Comparison of ENCODE assay signal across 18 cellular contexts in genomic region chr17:30920282-30920681, GRCh38. TPM values are rescaled to one million over a fixed set of nuclear protein-coding genes. Genes with fewer than 3 reads are reported as not detected.
DNase-seq lines count a peak whose midpoint lies in the region; FAIRE-seq and TF ChIP-seq lines count a peak whose summit lies in the region.
"Had no signal": no experiment of that assay in that cellular context is flagged by ENCODE, and none has a peak within 500 bp of the region (broad histone marks: within the 10 kb centered on the region; RNA-seq: fewer than 3 reads in every experiment).

No MANE protein-coding gene starts in this region.

- H2BK120ac ChIP-seq in H1 (replicated peaks; ENCODE audit: low read depth, low read length) (no peak overlapping the region), mesendoderm (ENCODE audit: low read depth, low read length) (no peak overlapping the region)

- H3K56ac ChIP-seq in H1 (replicated peaks; ENCODE audit: insufficient read length, low read depth, low read length) (no peak overlapping the region), mesendoderm (ENCODE audit: low read length) (no peak overlapping the region)

- H3K9me3 ChIP-seq in H1 (ENCODE audit: insufficient read depth in 2 of 2, low read depth in 1 of 2, low read length in 1 of 2) (no peaks in the 10 kb centered on the region), ovary (no peaks in the 10 kb centered on the region), OCI-LY7 (ENCODE audit: low read length) (no peaks in the 10 kb centered on the region)
- H3K9me3 ChIP-seq: gastrocnemius medialis had no signal

- H3K18ac ChIP-seq in H1 (ENCODE audit: extremely low read depth, low read length), result no peak overlapping the region
- no peak overlapping the region for H3K18ac ChIP-seq in mesendoderm (ENCODE audit: low read length)

- BruUV-seq in OCI-LY7 (replicated peaks; lab: Mats Ljungman, UMichigan), result no TSS peak

- no peak overlapping the region for H3K14ac ChIP-seq in H1 (ENCODE audit: insufficient read length)

- H3K4ac ChIP-seq in H1 (replicated peaks; ENCODE audit: insufficient read length, low read depth, low read length) (no peak overlapping the region), mesendoderm (ENCODE audit: low read depth, low read length) (no peak overlapping the region)

- H3K79me1 ChIP-seq in H1 (ENCODE audit: low read depth, low read length) (no peaks in the 10 kb centered on the region), mesendoderm (ENCODE audit: low read length) (no peaks in the 10 kb centered on the region)

- POLR2A ChIA-PET in H1 (lab: Charles Lee; ENCODE audit: partially characterized antibody), result interaction anchor here (1.0 kb wide), 1 partner anchor 51 kb away, joined by 4 read pairs; the partner anchor contains the start of gene RNF135
- POLR2A ChIA-PET in OCI-LY7 (lab: Charles Lee), result no interaction called here

- H3K23ac ChIP-seq in H1 (ENCODE audit: insufficient read length) (no peak overlapping the region), mesendoderm (ENCODE audit: low read length) (no peak overlapping the region)

- H2BK20ac ChIP-seq in H1 (ENCODE audit: low read length), result no peak overlapping the region

- H4K5ac ChIP-seq in H1 (ENCODE audit: insufficient read length, low read depth, low read length), result no peak overlapping the region
- no peak overlapping the region for H4K5ac ChIP-seq in mesendoderm (ENCODE audit: low read length)

- 0 out of 4 replicates have a peak, but pooled peaks cover 0 to 3% of the 10 kb centered on the region in 2 experiments for H3K79me2 ChIP-seq in H1 (ENCODE audit: control insufficient read depth in 1 of 2, insufficient read depth in 2 of 2, low read length in 2 of 2)
- no peaks in the 10 kb centered on the region for H3K79me2 ChIP-seq in mesendoderm (ENCODE audit: control insufficient read depth, insufficient read depth, low read length)
- no peaks in the 10 kb centered on the region for H3K79me2 ChIP-seq in OCI-LY7 (ENCODE audit: insufficient read depth, low read depth, low read length)

- H2AK5ac ChIP-seq in H1 (ENCODE audit: low read depth, low read length) (no peak overlapping the region), mesendoderm (ENCODE audit: low read length) (no peak overlapping the region)

- peak; percentile 82 for FAIRE-seq in H1 (lab: Jason Lieb, UNC)
- FAIRE-seq: GM12892 had no signal

- CTCF ChIA-PET in H1 (lab: Charles Lee; ENCODE audit: partially characterized antibody) (interaction anchor here (1.1 to 1.2 kb wide), 2 partner anchors 10 to 24 kb away, joined by 3 to 4 read pairs; no protein-coding TSS in a partner anchor), OCI-LY7 (lab: Charles Lee; ENCODE audit: unreplicated experiment) (no interaction called here)

- H3K9me2 ChIP-seq in OCI-LY7 (ENCODE audit: insufficient read depth, low read length), result no peaks in the 10 kb centered on the region

- H3K9ac ChIP-seq in H1 (replicated peaks in 1 of 4; ENCODE audit: extremely low read depth in 1 of 4, low read depth in 3 of 4, low read length in 3 of 4), result no peak overlapping the region
- no peak overlapping the region for H3K9ac ChIP-seq in mesendoderm (ENCODE audit: low read length)

- DNase-seq in D341Med (ENCODE audit: low spot score) (peak; percentile 31), HuH-7.5 (ENCODE audit: low spot score) (peak; percentile 48), H1 (ENCODE audit: low read depth in 1 of 2, low spot score in 2 of 2) (peak in 1 of 2 experiments; percentile 9), mesendoderm (peak; percentile 66), ovary (no peak), OCI-LY7 (ENCODE audit: low spot score) (no peak), NCI-H1092 (lab: John Stamatoyannopoulos, UW) (no peak), NCI-H2171 (lab: John Stamatoyannopoulos, UW) (no peak)
- DNase-seq: anterior cingulate cortex; C1 segment of cervical spinal cord; gastrocnemius medialis; Kasumi-1; naive thymus-derived CD4-positive, alpha-beta T cell; NCI-H1694 treated with DMSO at 0.1 percent for 48 hours; NCI-H69; stimulated activated naive CD4-positive, alpha-beta T cell; T-helper 9 cell had no signal

- no peak overlapping the region; the same call in 1 of the 2 replicates for H4K8ac ChIP-seq in H1 (ENCODE audit: extremely low read depth, insufficient read depth, low read length)
- H4K8ac ChIP-seq in mesendoderm (ENCODE audit: low read depth, low read length), result no peak overlapping the region

- TF ChIP-seq EP300 in H1 (IDR thresholded peaks at IDR 0.05; ENCODE audit: borderline replicate concordance in 1 of 2, low read depth in 2 of 2, low read length in 2 of 2), result peak in 1 of 2 experiments; percentile 80; a peak in 1 of 3 replicates
- no peak for TF ChIP-seq EP300 in ovary (IDR thresholded peaks at IDR 0.05)

- peak; percentile 11 to 44; a peak in 3 of 4 replicates for TF ChIP-seq RAD21 in H1 (IDR thresholded peaks at IDR 0.05 in 1 of 2, conservative IDR thresholded peaks at IDR 0.05 in 1 of 2; ENCODE audit: low read depth in 2 of 2, low read length in 2 of 2)

- H3K4me1 ChIP-seq in H1 (replicated peaks in 1 of 4; ENCODE audit: control insufficient read depth in 3 of 4, insufficient read depth in 4 of 4, low read length in 3 of 4), result peaks cover 0 to 11% (median 5%) of the 10 kb centered on the region in 4 experiments; a peak in 4 of 7 replicates
- H3K4me1 ChIP-seq in mesendoderm (ENCODE audit: control insufficient read depth, low read depth, low read length), result no peaks in the 10 kb centered on the region
- H3K4me1 ChIP-seq in ovary (ENCODE audit: insufficient read depth), result peaks cover 8% of the 10 kb centered on the region
- peaks cover 7% of the 10 kb centered on the region for H3K4me1 ChIP-seq in OCI-LY7 (ENCODE audit: insufficient read depth, low read length, poor library complexity, severe bottlenecking)

- 72% methylated on average over 4 of the region's 4 CpGs; no CpG with 5 or more reads in 1 of the 2 experiments for WGBS in H1 (ENCODE audit: extremely low coverage in 1 of 2, insufficient coverage in 1 of 2, insufficient read length in 1 of 2, insufficient replicate concordance in 2 of 2, low coverage in 1 of 2, low lambda C conversion rate in 2 of 2, missing lambda C conversion rate in 1 of 2), 2 experiments
- WGBS in mesendoderm (ENCODE audit: extremely low coverage, insufficient coverage, low lambda C conversion rate), result no CpG with 5 or more reads among the region's 4 CpGs
- 31 to 39% (median 33%) methylated on average over 4 of the region's 4 CpGs for WGBS in ovary, 3 donors

- H2BK15ac ChIP-seq in H1 (ENCODE audit: low read length), result no peak overlapping the region
- H2BK15ac ChIP-seq in mesendoderm (replicated peaks; ENCODE audit: low read depth), result no peak overlapping the region

- H3K27me3 ChIP-seq in H1 (replicated peaks in 1 of 4; ENCODE audit: control insufficient read depth in 3 of 4, extremely low read depth in 1 of 4, insufficient read depth in 3 of 4, low read length in 3 of 4) (peaks cover 16 to 42% (median 34%) of the 10 kb centered on the region in 4 experiments), mesendoderm (ENCODE audit: insufficient read depth, low read length, poor library complexity) (peaks cover 22% of the 10 kb centered on the region), ovary (no peaks in the 10 kb centered on the region)

- H4K20me1 ChIP-seq in H1 (replicated peaks in 1 of 2; ENCODE audit: control insufficient read depth in 1 of 2, insufficient read depth in 2 of 2, low read length in 2 of 2), result no peaks in the 10 kb centered on the region
- H4K20me1 ChIP-seq in OCI-LY7 (ENCODE audit: insufficient read depth, low read length), result no peaks in the 10 kb centered on the region

- no peaks in the 10 kb centered on the region for H3K36me3 ChIP-seq in H1 (ENCODE audit: control insufficient read depth in 2 of 4, insufficient read depth in 4 of 4, low read length in 3 of 4)
- H3K36me3 ChIP-seq in mesendoderm (ENCODE audit: control insufficient read depth, insufficient read depth, low read length), result no peaks in the 10 kb centered on the region
- H3K36me3 ChIP-seq in ovary, result no peaks in the 10 kb centered on the region
- H3K36me3 ChIP-seq in OCI-LY7 (ENCODE audit: insufficient read depth, low read length), result no peaks in the 10 kb centered on the region
- H3K36me3 ChIP-seq: gastrocnemius medialis had no signal

- intact Hi-C loops in ovary (cut with DNase I) (no loop called here), OCI-LY7 (cut with micrococcal nuclease; ENCODE audit: unreplicated experiment) (no loop called here)

- no peak overlapping the region for H3K4me3 ChIP-seq in H1 (ENCODE audit: extremely low read depth in 1 of 4, insufficient read depth in 2 of 4, low read depth in 3 of 4, low read length in 4 of 4)
- H3K4me3 ChIP-seq in mesendoderm (ENCODE audit: low read length), result no peak overlapping the region
- no peak overlapping the region for H3K4me3 ChIP-seq in ovary
- H3K4me3 ChIP-seq in OCI-LY7 (ENCODE audit: low read depth, low read length, poor library complexity, severe bottlenecking), result no peak overlapping the region
- H3K4me3 ChIP-seq: gastrocnemius medialis had no signal

- H3K23me2 ChIP-seq in H1 (ENCODE audit: low read depth, low read length), result peaks cover 6% of the 10 kb centered on the region

- no peak overlapping the region for H3K27ac ChIP-seq in H1 (ENCODE audit: low read depth, low read length)
- no peak overlapping the region for H3K27ac ChIP-seq in mesendoderm (ENCODE audit: low read depth, low read length)
- no peak overlapping the region for H3K27ac ChIP-seq in ovary
- no peak overlapping the region for H3K27ac ChIP-seq in OCI-LY7 (ENCODE audit: low read depth, low read length, poor library complexity, severe bottlenecking)

- no peak overlapping the region; the same call in 1 of the 2 replicates for H2BK5ac ChIP-seq in H1 (ENCODE audit: low read depth, low read length)
- no peak overlapping the region for H2BK5ac ChIP-seq in mesendoderm (ENCODE audit: low read length)

- H2BK12ac ChIP-seq in H1 (ENCODE audit: low read depth, low read length), result no peak overlapping the region

- no peak overlapping the region for H4K91ac ChIP-seq in H1 (replicated peaks; ENCODE audit: insufficient read length, low read length)

- TF ChIP-seq POLR2A in H1 (IDR thresholded peaks at IDR 0.05; ENCODE audit: control extremely low read depth in 1 of 2, low read depth in 2 of 2, low read length in 2 of 2), result no peak
- no peak for TF ChIP-seq POLR2A in ovary (IDR thresholded peaks at IDR 0.05)

- TF ChIP-seq CTCF in H1 (IDR thresholded peaks at IDR 0.05; ENCODE audit: control extremely low read depth in 1 of 3, insufficient read depth in 1 of 3, low read depth in 1 of 3, low read length in 3 of 3) (peak; percentile 38 to 54 (median 45)), ovary (IDR thresholded peaks at IDR 0.05) (no peak), OCI-LY7 (conservative IDR thresholded peaks at IDR 0.05; ENCODE audit: low read length) (no peak)

- no peak overlapping the region for H3K4me2 ChIP-seq in H1 (ENCODE audit: insufficient read depth in 1 of 2, low read depth in 2 of 2, low read length in 2 of 2)
- no peak overlapping the region for H3K4me2 ChIP-seq in mesendoderm (ENCODE audit: low read length)
- no peak overlapping the region for H3K4me2 ChIP-seq in OCI-LY7 (ENCODE audit: low read length)

- peak overlapping the region; percentile 43; the same call in 1 of the 2 replicates for H2AFZ ChIP-seq in H1 (ENCODE audit: low read length)
- no peak overlapping the region for H2AFZ ChIP-seq in OCI-LY7 (ENCODE audit: low read length)

RNA-seq across cellular contexts. Expression of gene ADAP2, which starts 1.5 kb away (rescaled TPM):
- total RNA-seq in H1 (2021; fragmentation: NEBNext Ultra II Directional; extraction: Animal tissue kit (Norgen Biotek cat#: 25700)), result 0.76 and 1.1 TPM in 2 replicates
- 0.71 and 1.1 TPM in 2 replicates for polyA plus RNA-seq in H1 (2011; rRNA removed)
- 0.52 TPM for polyA plus RNA-seq in H1 (2011; cell fraction: cytosol; rRNA removed)
- 0.30 TPM for polyA plus RNA-seq in H1 (2011; cell fraction: nucleus; rRNA removed)
- 0.45 to 1.2 TPM (median 0.77 TPM) in 4 replicates for polyA plus RNA-seq in H1 (2012, experiment 1 of 2)
- 0.59 TPM for polyA plus RNA-seq in H1 (2012, experiment 2 of 2)
- 0.87 TPM for polyA plus RNA-seq in H1 (2013, experiment 1 of 2)
- polyA plus RNA-seq in H1 (2013, experiment 2 of 2), result 0.79 TPM
- 0.54 and 0.95 TPM in 2 replicates for polyA minus RNA-seq in H1 (2011; rRNA and poly(A)+ RNA removed)
- 1.5 TPM for polyA minus RNA-seq in H1 (2011; cell fraction: cytosol; rRNA and poly(A)+ RNA removed)
- polyA minus RNA-seq in H1 (2011; cell fraction: nucleus; rRNA and poly(A)+ RNA removed), result not detected
- polyA plus RNA-seq in mesendoderm (2013, experiment 1 of 2), result 0.42 TPM
- 0.34 TPM for polyA plus RNA-seq in mesendoderm (2013, experiment 2 of 2)
- 10 to 100 TPM in 1 of 7 donors, 1 to 10 TPM in 6; 4.7 to 11.5 (median 6.0) TPM for total RNA-seq in ovary
- 10 to 100 TPM in 1 of 2 donors, 1 to 10 TPM in 1; 5.4 to 17.6 TPM for polyA plus RNA-seq in ovary
- 1.4 TPM in 1 of 2 replicates, not detected in the other for total RNA-seq in OCI-LY7 (2014; rRNA removed; shearing (Covaris generic))
- total RNA-seq in OCI-LY7 (2022), result 2.6 and 2.8 TPM in 2 replicates
- polyA plus RNA-seq: naive thymus-derived CD4-positive, alpha-beta T cell had no signal

RNA-seq across cellular contexts. Expression of gene TEFM, which starts 14.2 kb away (rescaled TPM):
- 9.9 and 10.9 TPM in 2 replicates for total RNA-seq in H1 (2021; fragmentation: NEBNext Ultra II Directional; extraction: Animal tissue kit (Norgen Biotek cat#: 25700))
- 2.9 and 6.1 TPM in 2 replicates for polyA plus RNA-seq in H1 (2011; rRNA removed)
- polyA plus RNA-seq in H1 (2011; cell fraction: cytosol; rRNA removed), result 6.5 TPM
- polyA plus RNA-seq in H1 (2011; cell fraction: nucleus; rRNA removed), result 1.5 TPM
- 9.3 to 16.4 TPM (median 11.3 TPM) in 4 replicates for polyA plus RNA-seq in H1 (2012, experiment 1 of 2)
- polyA plus RNA-seq in H1 (2012, experiment 2 of 2), result 1.4 TPM
- polyA plus RNA-seq in H1 (2013, experiment 1 of 2), result 15.9 TPM
- 14.2 TPM for polyA plus RNA-seq in H1 (2013, experiment 2 of 2)
- polyA minus RNA-seq in H1 (2011; rRNA and poly(A)+ RNA removed), result 4.7 and 5.8 TPM in 2 replicates
- 4.5 TPM for polyA minus RNA-seq in H1 (2011; cell fraction: cytosol; rRNA and poly(A)+ RNA removed)
- polyA minus RNA-seq in H1 (2011; cell fraction: nucleus; rRNA and poly(A)+ RNA removed), result 5.8 TPM
- 12.8 TPM for polyA plus RNA-seq in mesendoderm (2013, experiment 1 of 2)
- 13.0 TPM for polyA plus RNA-seq in mesendoderm (2013, experiment 2 of 2)
- 10 to 100 TPM; 11.8 to 18.3 (median 14.7) TPM for total RNA-seq in ovary
- polyA plus RNA-seq in ovary, result 10 to 100 TPM in 1 of 2 donors, 1 to 10 TPM in 1; 9.4 to 13.2 TPM
- 13.1 and 14.8 TPM in 2 replicates for total RNA-seq in OCI-LY7 (2014; rRNA removed; shearing (Covaris generic))
- total RNA-seq in OCI-LY7 (2022), result 14.9 and 19.9 TPM in 2 replicates

RNA-seq across cellular contexts. Expression of gene RNF135, which starts 50.6 kb away (rescaled TPM):
- total RNA-seq in H1 (2021; fragmentation: NEBNext Ultra II Directional; extraction: Animal tissue kit (Norgen Biotek cat#: 25700)), result 9.0 and 10.3 TPM in 2 replicates
- 7.7 and 8.8 TPM in 2 replicates for polyA plus RNA-seq in H1 (2011; rRNA removed)
- 9.6 TPM for polyA plus RNA-seq in H1 (2011; cell fraction: cytosol; rRNA removed)
- polyA plus RNA-seq in H1 (2011; cell fraction: nucleus; rRNA removed), result 5.4 TPM
- polyA plus RNA-seq in H1 (2012, experiment 1 of 2), result 7.8 to 9.9 TPM (median 8.5 TPM) in 4 replicates
- polyA plus RNA-seq in H1 (2012, experiment 2 of 2), result 8.8 TPM
- 4.0 TPM for polyA plus RNA-seq in H1 (2013, experiment 1 of 2)
- 3.9 TPM for polyA plus RNA-seq in H1 (2013, experiment 2 of 2)
- polyA minus RNA-seq in H1 (2011; rRNA and poly(A)+ RNA removed), result 4.7 and 5.7 TPM in 2 replicates
- 17.0 TPM for polyA minus RNA-seq in H1 (2011; cell fraction: cytosol; rRNA and poly(A)+ RNA removed)
- polyA minus RNA-seq in H1 (2011; cell fraction: nucleus; rRNA and poly(A)+ RNA removed), result 3.7 TPM
- polyA plus RNA-seq in mesendoderm (2013, experiment 1 of 2), result 5.7 TPM
- 5.4 TPM for polyA plus RNA-seq in mesendoderm (2013, experiment 2 of 2)
- total RNA-seq in ovary, result 10 to 100 TPM; 15.0 to 19.6 (median 18.3) TPM
- 10 to 100 TPM; 14.8 to 25.0 TPM for polyA plus RNA-seq in ovary
- total RNA-seq in OCI-LY7 (2014; rRNA removed; shearing (Covaris generic)), result not detected in 2 replicates
- total RNA-seq in OCI-LY7 (2022), result 0.29 TPM in 1 of 2 replicates, not detected in the other

Comparison
In these comparisons a context has a peak if more than half of its experiments do, and no peak if none do; other contexts are left out.
1. DNase-seq: peak in D341Med (single experiment), HuH-7.5 (single experiment) and mesendoderm (single experiment); none in ovary (0 of 5), OCI-LY7 (single experiment), NCI-H1092 (single experiment) and NCI-H2171 (single experiment).
2. CTCF ChIP-seq: peak in H1 (3 of 3); none in ovary (0 of 3) and OCI-LY7 (single experiment).